ENCODE assay signal across 21 cellular contexts in genomic region chr15:90469723-90470122, GRCh38. TPM values are rescaled to one million over a fixed set of nuclear protein-coding genes. Genes with fewer than 3 reads are reported as not detected.
DNase-seq lines count a peak whose midpoint lies in the region; ATAC-seq and TF ChIP-seq lines count a peak whose summit lies in the region.
"Had no signal": no experiment of that assay in that cellular context is flagged by ENCODE, and none has a peak within 500 bp of the region (broad histone marks: within the 10 kb centered on the region; RNA-seq: fewer than 3 reads in every experiment).

No MANE protein-coding gene starts in this region.

- H3K79me2 ChIP-seq in PC-9 (ENCODE audit: low read depth) (no peaks in the 10 kb centered on the region), neural progenitor cell (ENCODE audit: low read depth) (no peaks in the 10 kb centered on the region)

- ATAC-seq in CD4-positive, alpha-beta T cell (ENCODE audit: poor library complexity) = no peak
- no peak for ATAC-seq in body of pancreas
- ATAC-seq: sciatic nerve had no signal

- CTCF ChIA-PET in CD4-positive, alpha-beta T cell (lab: Charles Lee) = interaction anchor here (0.9 to 1.2 kb wide), 3 partner anchors 13 to 150 kb away, joined by 3 to 4 read pairs (median 4); no protein-coding TSS in a partner anchor
- CTCF ChIA-PET in PC-9 (lab: Charles Lee) = no interaction called here

- 81 to 88% methylated on average over 2 of the region's 2 CpGs for WGBS in body of pancreas, 2 donors

- peak overlapping the region; percentile 7 for H3K9ac ChIP-seq in neural progenitor cell

- H4K20me1 ChIP-seq in PC-9 (ENCODE audit: insufficient read depth) (no peaks in the 10 kb centered on the region; the same call in 1 of the 2 replicates), neural progenitor cell (ENCODE audit: low read depth) (no peaks in the 10 kb centered on the region)

- no peak overlapping the region for H3K4me3 Mint-ChIP-seq in CD4-positive, alpha-beta T cell
- H3K4me3 Mint-ChIP-seq in chondrocyte (ENCODE audit: unreplicated experiment) = no peak overlapping the region
- no peak overlapping the region for H3K4me3 Mint-ChIP-seq in neural progenitor cell
- H3K4me3 Mint-ChIP-seq: naive B cell had no signal

- H3K27ac ChIP-seq in CD4-positive, alpha-beta T cell (ENCODE audit: low read depth, low read length) = no peak overlapping the region
- H3K27ac ChIP-seq in PC-9 (0 out of 2 replicates have a peak overlapping the region, but pooled peaks have one; percentile 9), neural progenitor cell (no peak overlapping the region), body of pancreas (no peak overlapping the region)
- H3K27ac ChIP-seq: tibial artery had no signal

- no TSS peak for BruUV-seq in PC-9 (replicated peaks; lab: Mats Ljungman, UMichigan)

- H3K4me3 ChIP-seq in PC-9 (no peak overlapping the region), neural progenitor cell (no peak overlapping the region), BE2C (ENCODE audit: low read depth, low read length) (no peak overlapping the region), body of pancreas (no peak overlapping the region)
- H3K4me3 ChIP-seq: tibial artery had no signal

- no peaks in the 10 kb centered on the region for H3K9me3 Mint-ChIP-seq in CD4-positive, alpha-beta T cell
- H3K9me3 Mint-ChIP-seq in chondrocyte (ENCODE audit: low read depth) (no peaks in the 10 kb centered on the region), neural progenitor cell (no peaks in the 10 kb centered on the region)
- H3K9me3 Mint-ChIP-seq: naive B cell had no signal

- TF ChIP-seq CTCF in CD4-positive, alpha-beta T cell (IDR thresholded peaks at IDR 0.05) = no peak
- TF ChIP-seq CTCF in PC-9 (conservative IDR thresholded peaks at IDR 0.05) (no peak), chondrocyte (IDR thresholded peaks at IDR 0.05) (no peak), neural progenitor cell (IDR thresholded peaks at IDR 0.05) (no peak), BE2C (IDR thresholded peaks at IDR 0.05; ENCODE audit: low read depth, low read length) (no peak), body of pancreas (IDR thresholded peaks at IDR 0.05) (no peak)

- no peaks in the 10 kb centered on the region for H3K9me3 ChIP-seq in CD4-positive, alpha-beta T cell (ENCODE audit: control insufficient read depth, low read length)
- no peaks in the 10 kb centered on the region for H3K9me3 ChIP-seq in PC-9 (ENCODE audit: insufficient read depth, low read depth)
- H3K9me3 ChIP-seq in neural progenitor cell (ENCODE audit: low read depth) = no peaks in the 10 kb centered on the region
- H3K9me3 ChIP-seq in BE2C = no peaks in the 10 kb centered on the region
- H3K9me3 ChIP-seq in body of pancreas = no peaks in the 10 kb centered on the region
- H3K9me3 ChIP-seq: Caco-2, tibial artery had no signal

- H3F3A ChIP-seq in PC-9 (ENCODE audit: insufficient read depth, low read depth) (no peaks in the 10 kb centered on the region), neural progenitor cell (ENCODE audit: low read depth) (no peaks in the 10 kb centered on the region)

- H3K4me1 Mint-ChIP-seq in CD4-positive, alpha-beta T cell (ENCODE audit: low read depth) = peaks cover 16% of the 10 kb centered on the region
- H3K4me1 Mint-ChIP-seq in chondrocyte (ENCODE audit: low read depth) (peaks cover 26% of the 10 kb centered on the region), neural progenitor cell (no peaks in the 10 kb centered on the region)

- DNase-seq in CD4-positive, alpha-beta T cell = no peak
- DNase-seq in PC-9 = no peak
- no peak for DNase-seq in chondrocyte (ENCODE audit: low spot score)
- no peak for DNase-seq in neural progenitor cell (ENCODE audit: low spot score)
- DNase-seq in NCI-H1694 treated with DMSO at 0.1 percent for 48 hours (lab: John Stamatoyannopoulos, UW) = no peak
- DNase-seq in BE2C = no peak
- no peak for DNase-seq in body of pancreas
- DNase-seq: activated T-cell treated with anti-CD3 and anti-CD28 coated beads, Interleukin-2, amount 50 U/mL, for 48 hours; Caco-2; DND-41; effector CD4-positive, alpha-beta T cell; foreskin melanocyte; KBM-7; naive B cell; NCI-H1436 treated with DMSO at 0.1 percent for 48 hours; NCI-H2171; NCI-H69; Right ventricle myocardium superior; SW 1271; tibial artery had no signal

- intact Hi-C loops in CD4-positive, alpha-beta T cell (cut with DNase I, micrococcal nuclease) = no loop called here
- intact Hi-C loops in PC-9 (cut with micrococcal nuclease; ENCODE audit: unreplicated experiment) = no loop called here
- intact Hi-C loops in body of pancreas (cut with DNase I) = no loop called here

- POLR2A ChIA-PET in CD4-positive, alpha-beta T cell (lab: Charles Lee) = no interaction called here
- POLR2A ChIA-PET in PC-9 (lab: Charles Lee; ENCODE audit: unreplicated experiment) = interaction anchor here (0.6 kb wide), 1 partner anchor 13 kb away, joined by 8 read pairs; no protein-coding TSS in a partner anchor

- H3K36me3 Mint-ChIP-seq in CD4-positive, alpha-beta T cell (ENCODE audit: low read depth) = peaks cover 90% of the 10 kb centered on the region
- H3K36me3 Mint-ChIP-seq in chondrocyte (ENCODE audit: low read depth) (peaks cover 41% of the 10 kb centered on the region), neural progenitor cell (peaks cover 8% of the 10 kb centered on the region)

- no peaks in the 10 kb centered on the region for H3K27me3 Mint-ChIP-seq in CD4-positive, alpha-beta T cell
- no peaks in the 10 kb centered on the region for H3K27me3 Mint-ChIP-seq in chondrocyte (ENCODE audit: low read depth)
- H3K27me3 Mint-ChIP-seq in neural progenitor cell (ENCODE audit: insufficient read depth, low read depth) = no peaks in the 10 kb centered on the region
- H3K27me3 Mint-ChIP-seq: naive B cell had no signal

- TF ChIP-seq POLR2A in body of pancreas (IDR thresholded peaks at IDR 0.05) = no peak

- H3K27ac Mint-ChIP-seq in CD4-positive, alpha-beta T cell = peak overlapping the region; percentile 5
- peak overlapping the region; percentile 13 for H3K27ac Mint-ChIP-seq in chondrocyte (ENCODE audit: unreplicated experiment)
- no peak overlapping the region for H3K27ac Mint-ChIP-seq in neural progenitor cell

- H3K4me2 ChIP-seq in PC-9 (no peak overlapping the region), neural progenitor cell (no peak overlapping the region)

- H3K4me1 ChIP-seq in PC-9 (replicated peaks; ENCODE audit: insufficient read depth) = no peaks in the 10 kb centered on the region
- no peaks in the 10 kb centered on the region for H3K4me1 ChIP-seq in neural progenitor cell
- no peaks in the 10 kb centered on the region for H3K4me1 ChIP-seq in BE2C
- H3K4me1 ChIP-seq in body of pancreas = peaks cover 12% of the 10 kb centered on the region
- H3K4me1 ChIP-seq: Caco-2 had no signal

- H3K9me2 ChIP-seq in PC-9 (ENCODE audit: insufficient read depth) = no peaks in the 10 kb centered on the region

- no peak overlapping the region for H2AFZ ChIP-seq in PC-9
- H2AFZ ChIP-seq in neural progenitor cell (replicated peaks) = no peak overlapping the region

- H3K27me3 ChIP-seq in CD4-positive, alpha-beta T cell (ENCODE audit: control insufficient read depth, insufficient read depth, low read length) = no peaks in the 10 kb centered on the region
- no peaks in the 10 kb centered on the region for H3K27me3 ChIP-seq in PC-9 (ENCODE audit: insufficient read depth, low read depth)
- no peaks in the 10 kb centered on the region for H3K27me3 ChIP-seq in neural progenitor cell
- no peaks in the 10 kb centered on the region for H3K27me3 ChIP-seq in BE2C
- H3K27me3 ChIP-seq in body of pancreas = no peaks in the 10 kb centered on the region
- H3K27me3 ChIP-seq: tibial artery had no signal

- H3K36me3 ChIP-seq in PC-9 (ENCODE audit: low read depth) (peaks cover 37% of the 10 kb centered on the region), neural progenitor cell (no peaks in the 10 kb centered on the region), BE2C (no peaks in the 10 kb centered on the region; the same call in 1 of the 2 replicates), body of pancreas (replicated peaks in 1 of 2; ENCODE audit: insufficient read depth in 1 of 2, low read depth in 2 of 2) (peaks cover 0 to 30% of the 10 kb centered on the region in 2 donors)

RNA-seq across cellular contexts. Expression of gene CRTC3, which starts 60.0 kb away (rescaled TPM):
- 10 to 100 TPM; 90.7 to 92.4 TPM for total RNA-seq in CD4-positive, alpha-beta T cell
- total RNA-seq in PC-9 (2021) (18.6 and 22.4 TPM in 2 replicates), chondrocyte (33.8 to 39.7 TPM (median 37.7 TPM) in 3 replicates), neural progenitor cell (ENCODE audit: low replicate concordance) (4.9 and 7.4 TPM in 2 replicates), body of pancreas (10 to 100 TPM; 10.5 to 13.0 TPM)
- 16.7 TPM for polyA plus RNA-seq in BE2C (2012; ENCODE audit: insufficient read depth, insufficient read length, low read depth)
